ENCODE assay signal across 8 cellular contexts in genomic region chr9:124297553-124297905, GRCh38. TPM values are rescaled to one million over a fixed set of nuclear protein-coding genes. Genes with fewer than 3 reads are reported as not detected.
DNase-seq lines count a peak whose midpoint lies in the region; ATAC-seq and TF ChIP-seq lines count a peak whose summit lies in the region.

No MANE protein-coding gene starts in this region.

- peak; percentile 60 for DNase-seq in GM23338 (ENCODE audit: low spot score)
- DNase-seq in astrocyte of the spinal cord (ENCODE audit: low read depth, low spot score), result peak; percentile 95
- DNase-seq in hypothalamus (lab: John Stamatoyannopoulos, UW), result peak in 26 of 51 donors; percentile 13 to 73 (median 41)
- peak; percentile 89 for DNase-seq in sciatic nerve (ENCODE audit: low spot score)
- DNase-seq in glutamatergic neuron, result no peak

- peak overlapping the region; percentile 63; the same call in 1 of the 2 replicates for H3K27ac ChIP-seq in GM23338 (ENCODE audit: low read depth)

- H3K9me3 Mint-ChIP-seq in GM23338 (no peaks in the 10 kb centered on the region), glutamatergic neuron (ENCODE audit: unreplicated experiment) (no peaks in the 10 kb centered on the region)

- in situ Hi-C loops in astrocyte of the spinal cord (cut with HindIII; ENCODE audit: low sequenced_read_pairs), result no loop called here

- H3K79me2 ChIP-seq in GM23338 (replicated peaks; ENCODE audit: insufficient read depth), result 0 out of 2 replicates have a peak, but pooled peaks cover 3% of the 10 kb centered on the region

- H3K4me2 ChIP-seq in GM23338, result no peak overlapping the region

- H3K27me3 Mint-ChIP-seq in GM23338 (ENCODE audit: insufficient read depth, low read depth, poor library complexity) (peaks cover 13% of the 10 kb centered on the region), glutamatergic neuron (ENCODE audit: unreplicated experiment) (peaks cover 2% of the 10 kb centered on the region)

- no peaks in the 10 kb centered on the region for H3K27me3 ChIP-seq in GM23338 (ENCODE audit: insufficient read depth)

- H3K4me3 Mint-ChIP-seq in GM23338, result no peak overlapping the region
- H3K4me3 Mint-ChIP-seq in glutamatergic neuron (ENCODE audit: unreplicated experiment), result no peak overlapping the region

- H2AFZ ChIP-seq in GM23338, result no peak overlapping the region

- intact Hi-C loops in sciatic nerve (cut with DNase I), result no loop called here

- H3K4me1 Mint-ChIP-seq in GM23338 (peaks cover 24% of the 10 kb centered on the region), glutamatergic neuron (ENCODE audit: low read depth, unreplicated experiment) (peaks cover 3% of the 10 kb centered on the region)

- no peak overlapping the region for H3K27ac Mint-ChIP-seq in GM23338
- H3K27ac Mint-ChIP-seq in glutamatergic neuron (ENCODE audit: unreplicated experiment), result no peak overlapping the region

- H3K9me2 ChIP-seq in GM23338 (ENCODE audit: insufficient read depth), result no peaks in the 10 kb centered on the region

- no peaks in the 10 kb centered on the region for H3K4me1 ChIP-seq in GM23338 (ENCODE audit: insufficient read depth)

- no peaks in the 10 kb centered on the region for H3K36me3 ChIP-seq in GM23338 (ENCODE audit: insufficient read depth)

- ATAC-seq in GM23338 (peak; percentile 66), sciatic nerve (peak; percentile 82), HG03521 (IDR thresholded peaks at IDR 0.05; ENCODE audit: unreplicated experiment) (no peak), GM18861 (IDR thresholded peaks at IDR 0.05; ENCODE audit: unreplicated experiment) (no peak), GM18520 (IDR thresholded peaks at IDR 0.05; ENCODE audit: unreplicated experiment) (no peak)

- H3K4me3 ChIP-seq in GM23338 (no peak overlapping the region), astrocyte of the spinal cord (ENCODE audit: low read depth, low read length) (no peak overlapping the region)

- no peaks in the 10 kb centered on the region; the same call in 2 of the 3 replicates for H3K36me3 Mint-ChIP-seq in GM23338 (ENCODE audit: low read depth)
- H3K36me3 Mint-ChIP-seq in glutamatergic neuron (ENCODE audit: unreplicated experiment), result no peaks in the 10 kb centered on the region

- no peaks in the 10 kb centered on the region; the same call in 1 of the 2 replicates for H4K20me1 ChIP-seq in GM23338 (replicated peaks; ENCODE audit: insufficient read depth)

- no peak for TF ChIP-seq CTCF in GM23338 (conservative IDR thresholded peaks at IDR 0.05; ENCODE audit: low read depth in 2 of 2)
- TF ChIP-seq CTCF in astrocyte of the spinal cord (IDR thresholded peaks at IDR 0.05; ENCODE audit: low read depth, low read length), result no peak
- no peak for TF ChIP-seq CTCF in glutamatergic neuron (IDR thresholded peaks at IDR 0.05; ENCODE audit: partially characterized antibody, unreplicated experiment)

- H3F3A ChIP-seq in GM23338 (replicated peaks; ENCODE audit: low read depth), result no peaks in the 10 kb centered on the region

TF ChIP-seq in GM23338, 12 proteins besides CTCF, POLR2A, EP300 and RAD21:
- TF ChIP-seq, protein P1, sequence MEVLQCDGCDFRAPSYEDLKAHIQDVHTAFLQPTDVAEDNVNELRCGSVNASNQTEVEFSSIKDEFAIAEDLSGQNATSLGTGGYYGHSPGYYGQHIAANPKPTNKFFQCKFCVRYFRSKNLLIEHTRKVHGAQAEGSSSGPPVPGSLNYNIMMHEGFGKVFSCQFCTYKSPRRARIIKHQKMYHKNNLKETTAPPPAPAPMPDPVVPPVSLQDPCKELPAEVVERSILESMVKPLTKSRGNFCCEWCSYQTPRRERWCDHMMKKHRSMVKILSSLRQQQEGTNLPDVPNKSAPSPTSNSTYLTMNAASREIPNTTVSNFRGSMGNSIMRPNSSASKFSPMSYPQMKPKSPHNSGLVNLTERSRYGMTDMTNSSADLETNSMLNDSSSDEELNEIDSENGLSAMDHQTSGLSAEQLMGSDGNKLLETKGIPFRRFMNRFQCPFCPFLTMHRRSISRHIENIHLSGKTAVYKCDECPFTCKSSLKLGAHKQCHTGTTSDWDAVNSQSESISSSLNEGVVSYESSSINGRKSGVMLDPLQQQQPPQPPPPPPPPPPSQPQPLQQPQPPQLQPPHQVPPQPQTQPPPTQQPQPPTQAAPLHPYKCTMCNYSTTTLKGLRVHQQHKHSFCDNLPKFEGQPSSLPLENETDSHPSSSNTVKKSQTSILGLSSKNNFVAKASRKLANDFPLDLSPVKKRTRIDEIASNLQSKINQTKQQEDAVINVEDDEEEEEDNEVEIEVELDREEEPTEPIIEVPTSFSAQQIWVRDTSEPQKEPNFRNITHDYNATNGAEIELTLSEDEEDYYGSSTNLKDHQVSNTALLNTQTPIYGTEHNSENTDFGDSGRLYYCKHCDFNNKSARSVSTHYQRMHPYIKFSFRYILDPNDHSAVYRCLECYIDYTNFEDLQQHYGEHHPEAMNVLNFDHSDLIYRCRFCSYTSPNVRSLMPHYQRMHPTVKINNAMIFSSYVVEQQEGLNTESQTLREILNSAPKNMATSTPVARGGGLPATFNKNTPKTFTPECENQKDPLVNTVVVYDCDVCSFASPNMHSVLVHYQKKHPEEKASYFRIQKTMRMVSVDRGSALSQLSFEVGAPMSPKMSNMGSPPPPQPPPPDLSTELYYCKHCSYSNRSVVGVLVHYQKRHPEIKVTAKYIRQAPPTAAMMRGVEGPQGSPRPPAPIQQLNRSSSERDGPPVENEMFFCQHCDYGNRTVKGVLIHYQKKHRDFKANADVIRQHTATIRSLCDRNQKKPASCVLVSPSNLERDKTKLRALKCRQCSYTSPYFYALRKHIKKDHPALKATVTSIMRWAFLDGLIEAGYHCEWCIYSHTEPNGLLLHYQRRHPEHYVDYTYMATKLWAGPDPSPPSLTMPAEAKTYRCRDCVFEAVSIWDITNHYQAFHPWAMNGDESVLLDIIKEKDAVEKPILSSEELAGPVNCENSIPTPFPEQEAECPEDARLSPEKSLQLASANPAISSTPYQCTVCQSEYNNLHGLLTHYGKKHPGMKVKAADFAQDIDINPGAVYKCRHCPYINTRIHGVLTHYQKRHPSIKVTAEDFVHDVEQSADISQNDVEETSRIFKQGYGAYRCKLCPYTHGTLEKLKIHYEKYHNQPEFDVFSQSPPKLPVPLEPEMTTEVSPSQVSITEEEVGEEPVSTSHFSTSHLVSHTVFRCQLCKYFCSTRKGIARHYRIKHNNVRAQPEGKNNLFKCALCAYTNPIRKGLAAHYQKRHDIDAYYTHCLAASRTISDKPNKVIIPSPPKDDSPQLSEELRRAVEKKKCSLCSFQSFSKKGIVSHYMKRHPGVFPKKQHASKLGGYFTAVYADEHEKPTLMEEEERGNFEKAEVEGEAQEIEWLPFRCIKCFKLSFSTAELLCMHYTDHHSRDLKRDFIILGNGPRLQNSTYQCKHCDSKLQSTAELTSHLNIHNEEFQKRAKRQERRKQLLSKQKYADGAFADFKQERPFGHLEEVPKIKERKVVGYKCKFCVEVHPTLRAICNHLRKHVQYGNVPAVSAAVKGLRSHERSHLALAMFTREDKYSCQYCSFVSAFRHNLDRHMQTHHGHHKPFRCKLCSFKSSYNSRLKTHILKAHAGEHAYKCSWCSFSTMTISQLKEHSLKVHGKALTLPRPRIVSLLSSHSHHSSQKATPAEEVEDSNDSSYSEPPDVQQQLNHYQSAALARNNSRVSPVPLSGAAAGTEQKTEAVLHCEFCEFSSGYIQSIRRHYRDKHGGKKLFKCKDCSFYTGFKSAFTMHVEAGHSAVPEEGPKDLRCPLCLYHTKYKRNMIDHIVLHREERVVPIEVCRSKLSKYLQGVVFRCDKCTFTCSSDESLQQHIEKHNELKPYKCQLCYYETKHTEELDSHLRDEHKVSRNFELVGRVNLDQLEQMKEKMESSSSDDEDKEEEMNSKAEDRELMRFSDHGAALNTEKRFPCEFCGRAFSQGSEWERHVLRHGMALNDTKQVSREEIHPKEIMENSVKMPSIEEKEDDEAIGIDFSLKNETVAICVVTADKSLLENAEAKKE (CRISPR knock-in tag; IDR thresholded peaks at IDR 0.05), result 0 out of 2 replicates have a peak, but pooled peaks have one; percentile 39
- no peak for TF ChIP-seq STAT1 (IDR thresholded peaks at IDR 0.05; ENCODE audit: unreplicated experiment)
TF ChIP-seq in GM23338: peak in this region for 1.

RNA-seq across cellular contexts. Expression of gene NEK6, which starts 39.8 kb away (rescaled TPM):
- 10.4 and 11.2 TPM in 2 replicates for total RNA-seq in GM23338 (2014; rRNA removed; shearing (Covaris generic))
- polyA plus RNA-seq in GM23338 (2016; fragmentation: Nextera tagmentation; extraction: Ambion mirVana), result 6.5 and 8.1 TPM in 2 replicates
- total RNA-seq in sciatic nerve, result 103 TPM
- total RNA-seq in glutamatergic neuron (ENCODE audit: unreplicated experiment), result 5.4 TPM

Comparison
In these comparisons a context has a peak if more than half of its experiments do, and no peak if none do; other contexts are left out.
1. ATAC-seq: peak in GM23338 (single experiment) and sciatic nerve (single experiment); none in HG03521 (single experiment), GM18861 (single experiment) and GM18520 (single experiment).